ENCODE assay signal across 11 cellular contexts in the genomic region with DNA sequence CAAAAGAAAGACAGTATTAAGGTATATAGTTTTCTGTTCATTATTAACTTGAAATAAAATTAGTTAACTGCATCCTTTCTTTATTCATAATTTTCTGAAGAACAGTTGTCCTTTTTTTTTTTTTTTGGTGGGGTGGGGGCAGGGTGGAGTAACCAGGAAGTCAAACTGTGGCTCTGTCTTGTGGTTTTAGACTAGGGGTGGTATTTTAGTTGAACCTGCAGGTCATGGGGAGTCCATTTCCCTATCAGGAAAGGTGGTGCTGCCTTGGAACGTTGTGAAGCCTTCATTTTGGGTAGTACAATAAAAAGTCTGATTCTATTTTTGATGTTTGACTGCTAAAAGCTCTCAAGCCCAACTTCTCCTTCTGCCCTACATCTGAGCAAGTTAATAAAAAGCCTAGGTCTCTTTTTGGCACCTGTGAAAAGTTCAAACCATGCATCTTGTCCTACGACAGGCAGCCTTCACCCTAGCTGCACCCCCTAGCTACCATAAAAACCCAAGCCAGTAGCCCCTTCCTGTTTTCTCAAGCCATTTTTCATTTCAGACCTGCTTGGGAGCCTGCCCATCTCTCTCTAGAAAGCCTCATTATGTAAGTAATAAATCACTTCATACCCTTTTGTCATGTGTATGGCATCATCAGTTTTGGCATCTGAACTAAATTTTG. TPM values are rescaled to one million over a fixed set of nuclear protein-coding genes. Genes with fewer than 3 reads are reported as not detected.
A peak's percentile ranks its signal among the peaks of the same experiment; 100 is the strongest.
DNase-seq lines count a peak whose midpoint lies in the region; ATAC-seq and TF ChIP-seq lines count a peak whose summit lies in the region.
"Had no signal": no experiment of that assay in that cellular context is flagged by ENCODE, and none has a peak within 500 bp of the region (broad histone marks: within the 10 kb centered on the region; RNA-seq: fewer than 3 reads in every experiment).

No MANE protein-coding gene starts in this region.

- no peak overlapping the region for H3K27ac ChIP-seq in tibial nerve
- no peak overlapping the region for H3K27ac ChIP-seq in WERI-Rb-1
- H3K27ac ChIP-seq: hepatocyte had no signal

- DNase-seq in activated CD4-positive, alpha-beta T cell treated with anti-CD3 and anti-CD28 coated beads, Interleukin-2, amount 10 ng/mL, durations not matched to agents 7 days and 5 days: peak; percentile 31
- no peak for DNase-seq in activated CD4-positive, alpha-beta T cell treated with anti-CD3 and anti-CD28 coated beads for 4 hours
- DNase-seq in HT-29 (ENCODE audit: low spot score) (peak; percentile 11), GOT3 (lab: John Stamatoyannopoulos, UW) (no peak), tibial nerve (ENCODE audit: low spot score in 2 of 2) (no peak), WERI-Rb-1 (no peak)
- peak; percentile 26 for DNase-seq in central memory CD4-positive, alpha-beta T cell
- DNase-seq: PC-3 had no signal

- peak overlapping the region; percentile 78 for H3K27ac Mint-ChIP-seq in activated CD4-positive, alpha-beta T cell treated with anti-CD3 and anti-CD28 coated beads, Interleukin-2, amount 10 ng/mL, durations not matched to agents 7 days and 5 days
- H3K27ac Mint-ChIP-seq: type B pancreatic cell had no signal

- peaks cover 10% of the 10 kb centered on the region for H3K9me3 Mint-ChIP-seq in activated CD4-positive, alpha-beta T cell treated with anti-CD3 and anti-CD28 coated beads, Interleukin-2, amount 10 ng/mL, durations not matched to agents 7 days and 5 days
- H3K9me3 Mint-ChIP-seq: type B pancreatic cell had no signal

- peak; percentile 81 for ATAC-seq in GM21576 (IDR thresholded peaks at IDR 0.05; ENCODE audit: unreplicated experiment)
- ATAC-seq: PC-3 had no signal

- no peak for TF ChIP-seq EP300 in tibial nerve (IDR thresholded peaks at IDR 0.05)

- H3K27me3 ChIP-seq in tibial nerve (no peaks in the 10 kb centered on the region), WERI-Rb-1 (ENCODE audit: insufficient read depth, low read depth, severe bottlenecking) (no peaks in the 10 kb centered on the region)
- H3K27me3 ChIP-seq: hepatocyte had no signal

- H3K36me3 Mint-ChIP-seq in activated CD4-positive, alpha-beta T cell treated with anti-CD3 and anti-CD28 coated beads, Interleukin-2, amount 10 ng/mL, durations not matched to agents 7 days and 5 days (ENCODE audit: low read depth): peaks cover 6% of the 10 kb centered on the region
- H3K36me3 Mint-ChIP-seq: type B pancreatic cell had no signal

- H3K27me3 Mint-ChIP-seq in activated CD4-positive, alpha-beta T cell treated with anti-CD3 and anti-CD28 coated beads, Interleukin-2, amount 10 ng/mL, durations not matched to agents 7 days and 5 days: peaks cover 2% of the 10 kb centered on the region

- TF ChIP-seq CTCF in tibial nerve (IDR thresholded peaks at IDR 0.05) (no peak), WERI-Rb-1 (IDR thresholded peaks at IDR 0.05; ENCODE audit: low read depth, low read length) (no peak)

- TF ChIP-seq POLR2A in tibial nerve (IDR thresholded peaks at IDR 0.05): no peak

- no peaks in the 10 kb centered on the region for H3K4me1 ChIP-seq in tibial nerve

- WGBS in tibial nerve, 2 donors: 69 to 76% methylated on average over 2 of the region's 2 CpGs

- CTCF ChIA-PET in activated CD4-positive, alpha-beta T cell treated with anti-CD3 and anti-CD28 coated beads, Interleukin-2, amount 10 ng/mL, durations not matched to agents 7 days and 5 days (lab: Charles Lee): interaction anchor here (0.6 to 1.4 kb wide), 2 partner anchors 35 to 777 kb away, joined by 4 to 7 read pairs; no protein-coding TSS in a partner anchor

- H3K9me3 ChIP-seq in tibial nerve (no peaks in the 10 kb centered on the region), WERI-Rb-1 (ENCODE audit: severe bottlenecking) (no peaks in the 10 kb centered on the region)

- H3K4me3 Mint-ChIP-seq in activated CD4-positive, alpha-beta T cell treated with anti-CD3 and anti-CD28 coated beads, Interleukin-2, amount 10 ng/mL, durations not matched to agents 7 days and 5 days: peak overlapping the region; percentile 18
- H3K4me3 Mint-ChIP-seq: type B pancreatic cell had no signal

- H3K4me3 ChIP-seq in tibial nerve (no peak overlapping the region), WERI-Rb-1 (ENCODE audit: low read depth, low read length) (no peak overlapping the region)
- H3K4me3 ChIP-seq: hepatocyte had no signal

- POLR2A ChIA-PET in activated CD4-positive, alpha-beta T cell treated with anti-CD3 and anti-CD28 coated beads, Interleukin-2, amount 10 ng/mL, durations not matched to agents 7 days and 5 days (lab: Charles Lee): interaction anchor here (0.7 kb wide), 1 partner anchor 35 kb away, joined by 3 read pairs; no protein-coding TSS in a partner anchor

- H3K4me1 Mint-ChIP-seq in activated CD4-positive, alpha-beta T cell treated with anti-CD3 and anti-CD28 coated beads, Interleukin-2, amount 10 ng/mL, durations not matched to agents 7 days and 5 days: peaks cover 52% of the 10 kb centered on the region

- H3K36me3 ChIP-seq in tibial nerve: no peaks in the 10 kb centered on the region
- H3K36me3 ChIP-seq in WERI-Rb-1: no peaks in the 10 kb centered on the region

RNA-seq across cellular contexts. Expression of gene RIOX2, which starts 31.2 kb away (rescaled TPM):
- total RNA-seq in activated CD4-positive, alpha-beta T cell treated with anti-CD3 and anti-CD28 coated beads, Interleukin-2, amount 10 ng/mL, durations not matched to agents 7 days and 5 days: 10 to 100 TPM; 38.4 to 42.0 TPM
- 29.9 and 33.2 TPM in 2 replicates for total RNA-seq in HT-29 (2014; rRNA removed; shearing (Covaris generic))
- total RNA-seq in tibial nerve: 10 to 100 TPM; 24.9 to 27.0 (median 26.8) TPM

RNA-seq across cellular contexts. Expression of gene GABRR3, which starts 31.7 kb away (rescaled TPM):
- not detected for total RNA-seq in activated CD4-positive, alpha-beta T cell treated with anti-CD3 and anti-CD28 coated beads, Interleukin-2, amount 10 ng/mL, durations not matched to agents 7 days and 5 days
- total RNA-seq in HT-29 (2014; rRNA removed; shearing (Covaris generic)): not detected in 2 replicates
- total RNA-seq in tibial nerve: not detected
- total RNA-seq: hepatocyte, PC-3 had no signal

Comparison
In these comparisons a context has a peak if more than half of its experiments do, and no peak if none do; other contexts are left out.
1. DNase-seq: peak in activated CD4-positive, alpha-beta T cell treated with anti-CD3 and anti-CD28 coated beads, Interleukin-2, amount 10 ng/mL, durations not matched to agents 7 days and 5 days (single experiment), HT-29 (single experiment) and central memory CD4-positive, alpha-beta T cell (single experiment); none in activated CD4-positive, alpha-beta T cell treated with anti-CD3 and anti-CD28 coated beads for 4 hours (0 of 2), GOT3 (single experiment), tibial nerve (0 of 2) and WERI-Rb-1 (single experiment).